ENCODE assay signal across 10 cellular contexts in the genomic region with DNA sequence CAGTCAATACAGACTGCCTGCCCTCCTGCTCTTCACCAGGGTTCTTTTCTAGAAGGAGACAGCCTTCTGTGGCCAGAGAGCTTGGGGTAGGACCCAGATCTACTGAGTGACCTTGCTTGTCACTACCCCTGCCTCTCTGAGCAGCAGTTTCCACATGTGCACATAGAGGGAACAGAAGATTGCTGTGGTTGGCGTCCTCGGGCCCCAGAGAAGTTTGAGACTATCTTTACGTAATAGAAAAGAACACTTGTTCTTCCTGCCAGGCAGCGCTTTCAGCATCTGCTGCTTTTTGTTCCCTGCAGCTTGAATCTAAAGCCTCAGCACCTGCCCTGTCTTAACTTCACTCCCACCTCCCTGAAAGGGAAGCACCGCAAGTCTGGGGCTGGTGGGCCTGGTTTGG. TPM values are rescaled to one million over a fixed set of nuclear protein-coding genes. Genes with fewer than 3 reads are reported as not detected.
DNase-seq lines count a peak whose midpoint lies in the region; ATAC-seq and TF ChIP-seq lines count a peak whose summit lies in the region.
"Had no signal": no experiment of that assay in that cellular context is flagged by ENCODE, and none has a peak within 500 bp of the region (broad histone marks: within the 10 kb centered on the region; RNA-seq: fewer than 3 reads in every experiment).

No MANE protein-coding gene starts in this region.

- TF ChIP-seq POLR2A in vagina (IDR thresholded peaks at IDR 0.05) = no peak

- H3K4me3 ChIP-seq in left ventricle myocardium inferior = no peak overlapping the region
- no peak overlapping the region for H3K4me3 ChIP-seq in left lung
- H3K4me3 ChIP-seq in vagina = no peak overlapping the region
- no peak overlapping the region for H3K4me3 ChIP-seq in H7 (ENCODE audit: insufficient read depth, low read depth, low read length)
- H3K4me3 ChIP-seq: ovary had no signal

- intact Hi-C loops in left ventricle myocardium inferior (cut with micrococcal nuclease) = no loop called here
- intact Hi-C loops in cardiac septum (cut with DNase I) = no loop called here
- intact Hi-C loops in left lung (cut with DNase I) = no loop called here
- intact Hi-C loops in vagina (cut with DNase I) = loop anchor here (5.0 kb wide), 1 partner anchor 68 kb away; a partner anchor contains a TSS

- H3K27ac ChIP-seq in left ventricle myocardium inferior (replicated peaks) (peak overlapping the region; percentile 100), VCaP (peak overlapping the region; percentile 95), left lung (peak overlapping the region; percentile 26 to 98), vagina (peak overlapping the region; percentile 100)
- H3K27ac ChIP-seq: ovary had no signal

- H3K4me1 ChIP-seq in left ventricle myocardium inferior (peaks cover 65% of the 10 kb centered on the region), left lung (peaks cover 16 to 83% of the 10 kb centered on the region in 2 donors), vagina (peaks cover 58% of the 10 kb centered on the region)

- TF ChIP-seq CTCF in left ventricle myocardium inferior (IDR thresholded peaks at IDR 0.05; ENCODE audit: borderline replicate concordance) (no peak), VCaP (conservative IDR thresholded peaks at IDR 0.05) (no peak), left lung (IDR thresholded peaks at IDR 0.05) (no peak), vagina (IDR thresholded peaks at IDR 0.05) (no peak)

- DNase-seq in left ventricle myocardium inferior (no peak), cardiac septum (ENCODE audit: low spot score) (no peak), left lung (no peak), vagina (ENCODE audit: extremely low spot score in 2 of 2) (no peak), HK-2 (ENCODE audit: unreplicated experiment) (no peak), H7 (no peak)
- DNase-seq: NCI-H1417 treated with DMSO at 0.1 percent for 48 hours had no signal

- H3K9me3 ChIP-seq in left ventricle myocardium inferior (replicated peaks) (no peaks in the 10 kb centered on the region), left lung (no peaks in the 10 kb centered on the region), vagina (no peaks in the 10 kb centered on the region)
- H3K9me3 ChIP-seq: ovary had no signal

- no peaks in the 10 kb centered on the region for H3K27me3 ChIP-seq in left ventricle myocardium inferior (ENCODE audit: low read depth)
- H3K27me3 ChIP-seq in left lung = peaks cover 0 to 2% of the 10 kb centered on the region in 2 donors
- H3K27me3 ChIP-seq in vagina = no peaks in the 10 kb centered on the region
- peaks cover 1% of the 10 kb centered on the region; the same call in 1 of the 2 replicates for H3K27me3 ChIP-seq in H7 (ENCODE audit: control insufficient read depth, insufficient read depth, low read length)
- H3K27me3 ChIP-seq: ovary had no signal

- peaks cover 29% of the 10 kb centered on the region for H3K36me3 ChIP-seq in left ventricle myocardium inferior
- H3K36me3 ChIP-seq in left lung = peaks cover 0 to 29% of the 10 kb centered on the region in 2 donors
- H3K36me3 ChIP-seq in vagina = peaks cover 0 to 26% of the 10 kb centered on the region in 2 donors
- peaks cover 16% of the 10 kb centered on the region for H3K36me3 ChIP-seq in H7 (replicated peaks; ENCODE audit: control insufficient read depth, insufficient read depth, low read length)
- H3K36me3 ChIP-seq: ovary had no signal

- no peak for ATAC-seq in left lung
- ATAC-seq in activated CD4-positive, CD25-positive, alpha-beta regulatory T cell treated with anti-CD3 and anti-CD28 coated beads, Interleukin-2, amount 50 U/mL, for 24 hours = no peak

RNA-seq across cellular contexts. Expression of a gene that starts 1.9 kb away (rescaled TPM):
- total RNA-seq in left ventricle myocardium inferior (45.5 TPM), cardiac septum (57.8 TPM), left lung (10 to 100 TPM; 61.9 to 66.1 TPM), vagina (66.0 TPM)
- 62.0 and 63.8 TPM in 2 replicates for total RNA-seq in H7 (2014; rRNA removed; shearing (Covaris generic))

RNA-seq across cellular contexts. Expression of a gene that starts 4.6 kb away (rescaled TPM):
- total RNA-seq in left ventricle myocardium inferior = 272 TPM
- total RNA-seq in cardiac septum = 261 TPM
- total RNA-seq in left lung = 100 to 1,000 TPM; 107 to 132 TPM
- 44.9 TPM for total RNA-seq in vagina
- 17.6 and 22.4 TPM in 2 replicates for total RNA-seq in H7 (2014; rRNA removed; shearing (Covaris generic))

RNA-seq across cellular contexts. Expression of a gene that starts 7.7 kb away (rescaled TPM):
- total RNA-seq in left ventricle myocardium inferior = 102 TPM
- 113 TPM for total RNA-seq in cardiac septum
- total RNA-seq in left lung = 100 to 1,000 TPM; 154 to 200 TPM
- total RNA-seq in vagina = 85.2 TPM
- total RNA-seq in H7 (2014; rRNA removed; shearing (Covaris generic)) = 461 and 540 TPM in 2 replicates

RNA-seq across cellular contexts. Expression of a gene that starts 8.7 kb away (rescaled TPM):
- 59.9 TPM for total RNA-seq in left ventricle myocardium inferior
- total RNA-seq in cardiac septum = 51.9 TPM
- total RNA-seq in left lung = 10 to 100 TPM; 26.0 to 43.3 TPM
- total RNA-seq in vagina = 43.7 TPM
- total RNA-seq in H7 (2014; rRNA removed; shearing (Covaris generic)) = 12.0 and 18.0 TPM in 2 replicates

RNA-seq across cellular contexts. Expression of a gene that starts 12.3 kb away (rescaled TPM):
- total RNA-seq in left ventricle myocardium inferior (10.0 TPM), cardiac septum (9.6 TPM), left lung (10 to 100 TPM; 39.1 to 42.7 TPM), vagina (33.1 TPM)
- 70.0 and 87.0 TPM in 2 replicates for total RNA-seq in H7 (2014; rRNA removed; shearing (Covaris generic))
